In the genomic region with DNA sequence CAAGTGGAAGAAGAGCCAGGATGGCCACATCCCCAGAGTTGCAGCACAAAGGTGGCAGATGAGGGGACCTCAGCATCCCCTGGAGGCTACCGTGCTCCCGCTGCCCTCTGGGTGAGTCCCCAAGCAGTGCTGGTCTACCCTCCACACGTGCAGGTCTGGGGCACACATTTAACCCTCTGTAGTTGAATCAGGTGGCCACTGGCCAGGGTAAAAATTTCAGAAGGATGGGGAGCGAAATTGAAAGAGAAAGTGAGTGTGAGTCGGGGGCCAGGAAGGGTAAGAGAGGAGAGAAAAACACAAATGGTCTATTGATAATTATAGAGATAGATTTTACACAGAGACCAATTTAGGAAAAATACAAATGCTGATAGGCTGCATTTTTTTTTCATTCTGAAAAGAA, we compare ENCODE assay signal across 13 cellular contexts.
DNase-seq lines count a peak whose midpoint lies in the region; ATAC-seq, FAIRE-seq and TF ChIP-seq lines count a peak whose summit lies in the region.
"Had no signal": no experiment of that assay in that cellular context is flagged by ENCODE, and none has a peak within 500 bp of the region (broad histone marks: within the 10 kb centered on the region; RNA-seq: fewer than 3 reads in every experiment).

No MANE protein-coding gene starts in this region.

- peak overlapping the region; percentile 22; the same call in 1 of the 2 replicates for H2AFZ ChIP-seq in GM12878 (ENCODE audit: control insufficient read depth, low read depth, low read length)

- no peaks in the 10 kb centered on the region for H3K9me3 ChIP-seq in GM12878 (replicated peaks; ENCODE audit: control insufficient read depth, insufficient read depth, low read length)
- H3K9me3 ChIP-seq in adrenal gland (replicated peaks in 1 of 3) = no peaks in the 10 kb centered on the region
- no peaks in the 10 kb centered on the region for H3K9me3 ChIP-seq in suprapubic skin
- H3K9me3 ChIP-seq in stomach = no peaks in the 10 kb centered on the region
- H3K9me3 ChIP-seq: pancreas had no signal

- TF ChIP-seq POLR2A in GM12878 (IDR thresholded peaks at IDR 0.05; ENCODE audit: low read depth, low read length) = no peak
- no peak for TF ChIP-seq POLR2A in adrenal gland (IDR thresholded peaks at IDR 0.05)
- TF ChIP-seq POLR2A in suprapubic skin (IDR thresholded peaks at IDR 0.05) = no peak
- no peak for TF ChIP-seq POLR2A in stomach (IDR thresholded peaks at IDR 0.05)

- no TSS peak for BruUV-seq in GM12878 (replicated peaks; lab: Mats Ljungman, UMichigan)

- intact Hi-C loops in GM12878 (cut with micrococcal nuclease; ENCODE audit: unreplicated experiment) = loop anchor here (10.0 kb wide), 1 partner anchor 725 kb away; no protein-coding TSS in a partner anchor
- intact Hi-C loops in adrenal gland (cut with DNase I) = no loop called here
- intact Hi-C loops in stomach (cut with DNase I; ENCODE audit: low total_unique reads) = loop anchor here (10.0 kb wide), 1 partner anchor 445 kb away; no protein-coding TSS in a partner anchor

- CTCF ChIA-PET in GM12878 (lab: Yijun Ruan, JAX) = interaction anchor here (1.0 to 2.4 kb wide), 2 partner anchors 9 to 357 kb away, joined by 3 to 17 read pairs; no protein-coding TSS in a partner anchor

- FAIRE-seq in GM12878 (lab: Jason Lieb, UNC) = no peak
- FAIRE-seq: pancreas had no signal

- DNase-seq in GM12878 (ENCODE audit: low read depth, low spot score) = no peak
- no peak for DNase-seq in adrenal gland
- no peak for DNase-seq in suprapubic skin (ENCODE audit: low spot score in 2 of 2)
- no peak for DNase-seq in stomach
- DNase-seq in omental fat pad (ENCODE audit: low spot score) = no peak
- DNase-seq: activated T-cell treated with anti-CD3 and anti-CD28 coated beads, Interleukin-2, amount 50 U/mL, for 48 hours; CD4-positive, alpha-beta T cell; left cardiac atrium; pancreas had no signal

- WGBS in GM12878 (ENCODE audit: insufficient coverage, insufficient replicate concordance, low lambda C conversion rate, missing lambda C conversion rate) = 27% methylated on average over 5 of the region's 5 CpGs
- 75 to 84% (median 81%) methylated on average over 5 of the region's 5 CpGs for WGBS in adrenal gland, 4 donors
- WGBS in suprapubic skin = 82% methylated on average over 5 of the region's 5 CpGs
- WGBS in stomach, 5 donors = 66 to 87% (median 82%) methylated on average over 5 of the region's 5 CpGs

- H3K27me3 ChIP-seq in GM12878 (replicated peaks in 1 of 2; ENCODE audit: control insufficient read depth in 2 of 2, insufficient read depth in 2 of 2, low read length in 1 of 2) = no peaks in the 10 kb centered on the region; a peak in 3 of 4 replicates
- H3K27me3 ChIP-seq in adrenal gland = no peaks in the 10 kb centered on the region
- H3K27me3 ChIP-seq in suprapubic skin = no peaks in the 10 kb centered on the region
- no peaks in the 10 kb centered on the region for H3K27me3 ChIP-seq in stomach
- H3K27me3 ChIP-seq: pancreas had no signal

- H3K4me1 ChIP-seq in GM12878 (ENCODE audit: control insufficient read depth, insufficient read depth, low read length) (peaks cover 18% of the 10 kb centered on the region), adrenal gland (replicated peaks in 1 of 2) (no peaks in the 10 kb centered on the region), suprapubic skin (peaks cover 5% of the 10 kb centered on the region), stomach (peaks cover 0 to 5% (median 0%) of the 10 kb centered on the region in 4 donors)
- H3K4me1 ChIP-seq: pancreas had no signal

- H3K27ac ChIP-seq in GM12878 (ENCODE audit: control insufficient read depth, insufficient read depth) = no peak overlapping the region
- no peak overlapping the region for H3K27ac ChIP-seq in adrenal gland
- H3K27ac ChIP-seq in suprapubic skin = no peak overlapping the region
- no peak overlapping the region for H3K27ac ChIP-seq in stomach
- H3K27ac ChIP-seq: KMS-11, pancreas had no signal

- RAD21 ChIA-PET in GM12878 (lab: Charles Lee; ENCODE audit: unreplicated experiment) = interaction anchor here (0.8 kb wide), 1 partner anchor 17 kb away, joined by 3 read pairs; no protein-coding TSS in a partner anchor

- peak overlapping the region; percentile 58; the same call in 1 of the 2 replicates for H3K4me3 ChIP-seq in GM12878
- H3K4me3 ChIP-seq in adrenal gland = no peak overlapping the region
- H3K4me3 ChIP-seq in suprapubic skin = no peak overlapping the region
- no peak overlapping the region for H3K4me3 ChIP-seq in stomach
- H3K4me3 ChIP-seq: pancreas had no signal

- SMC1A ChIA-PET in GM12878 (lab: Charles Lee; ENCODE audit: uncharacterized antibody, unreplicated experiment) = interaction anchor here (1.3 to 3.0 kb wide), 2 partner anchors 9 to 16 kb away, joined by 3 to 10 read pairs; no protein-coding TSS in a partner anchor

- ATAC-seq in GM18519 (IDR thresholded peaks at IDR 0.05; ENCODE audit: low FRiP score, unreplicated experiment) (peak; percentile 21), GM21515 (IDR thresholded peaks at IDR 0.05; ENCODE audit: unreplicated experiment) (peak; percentile 45), HG03064 (IDR thresholded peaks at IDR 0.05; ENCODE audit: low read depth, unreplicated experiment) (peak; percentile 52), GM12878 (peak; percentile 72), omental fat pad (ENCODE audit: low FRiP score) (no peak)
- ATAC-seq: left cardiac atrium, pancreas had no signal

- TF ChIP-seq RAD21 in GM12878 (IDR thresholded peaks at IDR 0.05; ENCODE audit: insufficient read depth, low read depth, low read length) = no peak

- no peak for TF ChIP-seq EP300 in GM12878 (IDR thresholded peaks at IDR 0.05; ENCODE audit: borderline replicate concordance in 1 of 2, control insufficient read depth in 1 of 2, low read depth in 2 of 2, low read length in 2 of 2)
- TF ChIP-seq EP300 in suprapubic skin (IDR thresholded peaks at IDR 0.05) = no peak
- no peak for TF ChIP-seq EP300 in stomach (IDR thresholded peaks at IDR 0.05)

- no peak overlapping the region for H3K9ac ChIP-seq in GM12878 (ENCODE audit: control insufficient read depth, insufficient read depth, low read length)
- H3K9ac ChIP-seq: KMS-11 had no signal

- no peaks in the 10 kb centered on the region for H3K79me2 ChIP-seq in GM12878 (ENCODE audit: control insufficient read depth, insufficient read depth, low read length)

- no peaks in the 10 kb centered on the region for H4K20me1 ChIP-seq in GM12878 (ENCODE audit: control insufficient read depth, insufficient read depth)

- no peaks in the 10 kb centered on the region for H3K36me3 ChIP-seq in GM12878 (ENCODE audit: control insufficient read depth in 2 of 2, insufficient read depth in 2 of 2, low read length in 1 of 2)
- no peaks in the 10 kb centered on the region for H3K36me3 ChIP-seq in adrenal gland (replicated peaks in 1 of 2)
- H3K36me3 ChIP-seq in suprapubic skin = no peaks in the 10 kb centered on the region
- H3K36me3 ChIP-seq in stomach = no peaks in the 10 kb centered on the region
- H3K36me3 ChIP-seq: pancreas had no signal

- in situ Hi-C loops in GM12878 (cut with MboI) = loop anchor here (10.0 kb wide), 1 partner anchor 355 kb away; no protein-coding TSS in a partner anchor

- peak overlapping the region; percentile 94 for H3K4me2 ChIP-seq in GM12878 (ENCODE audit: control insufficient read depth, insufficient read depth)
- H3K4me2 ChIP-seq: KMS-11 had no signal

- POLR2A ChIA-PET in GM12878 (lab: Charles Lee) = no interaction called here

- TF ChIP-seq CTCF in GM12878 (IDR thresholded peaks at IDR 0.05 in 2 of 3, conservative IDR thresholded peaks at IDR 0.05 in 1 of 3; ENCODE audit: control insufficient read depth in 2 of 3, extremely low read depth in 1 of 3, insufficient read depth in 1 of 3, low read depth in 3 of 3, low read length in 3 of 3) (no peak), adrenal gland (IDR thresholded peaks at IDR 0.05) (no peak), suprapubic skin (IDR thresholded peaks at IDR 0.05) (no peak), stomach (IDR thresholded peaks at IDR 0.05) (no peak), omental fat pad (IDR thresholded peaks at IDR 0.05) (no peak)

TF ChIP-seq in GM12878, 131 proteins besides CTCF, POLR2A, EP300 and RAD21:
- TF ChIP-seq SP1 (IDR thresholded peaks at IDR 0.05; ENCODE audit: low read depth, low read length) = no peak
- peak; percentile 36 to 65; a peak in 3 of 4 replicates for TF ChIP-seq BHLHE40 (IDR thresholded peaks at IDR 0.05; ENCODE audit: borderline replicate concordance in 1 of 2, low read depth in 2 of 2, low read length in 1 of 2)
- TF ChIP-seq CEBPB (IDR thresholded peaks at IDR 0.05; ENCODE audit: borderline replicate concordance in 1 of 2, low read depth in 2 of 2, low read length in 2 of 2) = no peak
- no peak for TF ChIP-seq MTA2 (IDR thresholded peaks at IDR 0.05; ENCODE audit: low read depth)
- TF ChIP-seq, protein P1, sequence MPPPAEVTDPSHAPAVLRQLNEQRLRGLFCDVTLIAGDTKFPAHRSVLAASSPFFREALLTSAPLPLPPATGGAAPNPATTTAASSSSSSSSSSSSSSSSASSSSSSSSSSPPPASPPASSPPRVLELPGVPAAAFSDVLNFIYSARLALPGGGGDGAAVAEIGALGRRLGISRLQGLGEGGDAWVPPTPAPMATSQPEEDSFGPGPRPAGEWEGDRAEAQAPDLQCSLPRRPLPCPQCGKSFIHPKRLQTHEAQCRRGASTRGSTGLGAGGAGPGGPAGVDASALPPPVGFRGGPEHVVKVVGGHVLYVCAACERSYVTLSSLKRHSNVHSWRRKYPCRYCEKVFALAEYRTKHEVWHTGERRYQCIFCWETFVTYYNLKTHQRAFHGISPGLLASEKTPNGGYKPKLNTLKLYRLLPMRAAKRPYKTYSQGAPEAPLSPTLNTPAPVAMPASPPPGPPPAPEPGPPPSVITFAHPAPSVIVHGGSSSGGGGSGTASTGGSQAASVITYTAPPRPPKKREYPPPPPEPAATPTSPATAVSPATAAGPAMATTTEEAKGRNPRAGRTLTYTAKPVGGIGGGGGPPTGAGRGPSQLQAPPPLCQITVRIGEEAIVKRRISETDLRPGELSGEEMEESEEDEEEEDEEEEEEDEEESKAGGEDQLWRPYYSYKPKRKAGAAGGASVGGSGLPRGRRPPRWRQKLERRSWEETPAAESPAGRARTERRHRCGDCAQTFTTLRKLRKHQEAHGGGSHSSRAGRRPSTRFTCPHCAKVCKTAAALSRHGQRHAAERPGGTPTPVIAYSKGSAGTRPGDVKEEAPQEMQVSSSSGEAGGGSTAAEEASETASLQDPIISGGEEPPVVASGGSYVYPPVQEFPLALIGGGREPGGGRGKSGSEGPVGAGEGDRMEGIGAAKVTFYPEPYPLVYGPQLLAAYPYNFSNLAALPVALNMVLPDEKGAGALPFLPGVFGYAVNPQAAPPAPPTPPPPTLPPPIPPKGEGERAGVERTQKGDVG (CRISPR knock-in tag; IDR thresholded peaks at IDR 0.05) = no peak

Comparison
In these comparisons a context has a peak if more than half of its experiments do, and no peak if none do; other contexts are left out.
1. intact Hi-C loops: an anchor here in GM12878 (10.0 kb wide) and stomach (10.0 kb wide); none called in adrenal gland.